22 cellular contexts compared by ENCODE assay signal in the genomic region with DNA sequence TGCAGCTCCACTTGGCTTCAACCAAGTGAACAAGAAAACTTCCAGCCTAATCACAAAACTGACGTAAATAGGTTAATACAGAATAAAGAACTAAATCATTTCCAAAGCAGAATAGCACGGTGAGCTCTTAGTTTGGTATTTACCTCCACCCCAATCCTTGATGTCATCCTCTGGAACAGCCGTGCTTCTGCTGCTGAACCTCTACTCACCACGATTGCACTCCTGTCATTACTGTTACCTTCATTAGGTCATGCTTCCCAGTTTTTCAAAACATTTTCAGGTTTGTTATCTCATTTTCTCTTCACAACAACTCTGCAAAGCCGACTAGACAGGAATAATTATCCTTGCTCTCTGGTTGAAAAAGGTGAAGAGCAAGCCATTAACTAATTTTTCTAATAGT. TPM values are rescaled to one million over a fixed set of nuclear protein-coding genes. Genes with fewer than 3 reads are reported as not detected.
DNase-seq lines count a peak whose midpoint lies in the region; ATAC-seq, FAIRE-seq and TF ChIP-seq lines count a peak whose summit lies in the region.
"Had no signal": no experiment of that assay in that cellular context is flagged by ENCODE, and none has a peak within 500 bp of the region (broad histone marks: within the 10 kb centered on the region; RNA-seq: fewer than 3 reads in every experiment).

No MANE protein-coding gene starts in this region.

- H2AFZ ChIP-seq in K562 (ENCODE audit: low read depth, low read length) = no peak overlapping the region

- H3K4me1 ChIP-seq in HEK293 (ENCODE audit: control insufficient read depth, insufficient read depth, low read length) = peaks cover 7% of the 10 kb centered on the region
- no peaks in the 10 kb centered on the region for H3K4me1 ChIP-seq in K562 (replicated peaks in 1 of 2; ENCODE audit: control insufficient read depth in 2 of 2, insufficient read depth in 2 of 2, low read length in 2 of 2)
- H3K4me1 ChIP-seq: A549, Caco-2 had no signal

- H3K9ac ChIP-seq in K562 (ENCODE audit: insufficient read depth in 1 of 2, low read depth in 2 of 2, low read length in 2 of 2) = no peak overlapping the region
- H3K9ac ChIP-seq: BLaER1 treated with 17β-estradiol and CSF1 and Interleukin-3, amounts not matched to agents 10 nM and 100 nM had no signal

- H3K9me3 ChIP-seq in HEK293 (ENCODE audit: control insufficient read depth, insufficient read depth, low read depth, low read length) (no peaks in the 10 kb centered on the region), K562 (replicated peaks; ENCODE audit: control insufficient read depth, insufficient read depth, low read depth, low read length) (no peaks in the 10 kb centered on the region)
- H3K9me3 ChIP-seq: A549; BLaER1 treated with 17β-estradiol and CSF1 and Interleukin-3, amounts not matched to agents 10 nM and 100 nM; Caco-2 had no signal

- no peaks in the 10 kb centered on the region for H3K9me1 ChIP-seq in K562 (ENCODE audit: control insufficient read depth, insufficient read depth, low read length)

- ATAC-seq in K562 = no peak
- peak; percentile 66 for ATAC-seq in omental fat pad (ENCODE audit: low FRiP score)
- ATAC-seq: A549; CD8-positive, alpha-beta T cell had no signal

- no peak for FAIRE-seq in K562 (lab: Jason Lieb, UNC)
- FAIRE-seq: A549, G401.6, GM12891, GM19239 had no signal

- H3K4me2 ChIP-seq in K562 (ENCODE audit: insufficient read depth, low read length) = no peak overlapping the region
- H3K4me2 ChIP-seq: A549 had no signal

- in situ Hi-C loops in K562 (cut with MboI) = no loop called here

- no peak for TF ChIP-seq EP300 in K562 (IDR thresholded peaks at IDR 0.05; ENCODE audit: low read length)

- no TSS peak for BruUV-seq in K562 (replicated peaks; lab: Mats Ljungman, UMichigan)

- H3K79me2 ChIP-seq in K562 (ENCODE audit: control insufficient read depth, insufficient read depth, low read length) = no peaks in the 10 kb centered on the region

- peaks cover 22 to 24% of the 10 kb centered on the region in 2 experiments for H3K27me3 ChIP-seq in K562 (ENCODE audit: control insufficient read depth in 2 of 2, insufficient read depth in 2 of 2, low read length in 2 of 2)

- no peak for TF ChIP-seq POLR2A in K562 (conservative IDR thresholded peaks at IDR 0.05)
- no peak for TF ChIP-seq POLR2A in lower leg skin (IDR thresholded peaks at IDR 0.05)

- H3K4me3 ChIP-seq in HEK293 (ENCODE audit: low read depth, low read length) (no peak overlapping the region), K562 (no peak overlapping the region), lower leg skin (ENCODE audit: low read depth, poor library complexity, severe bottlenecking) (no peak overlapping the region)
- H3K4me3 ChIP-seq: A549; BLaER1 treated with 17β-estradiol and CSF1 and Interleukin-3, amounts not matched to agents 10 nM and 100 nM had no signal

- H4K20me1 ChIP-seq in K562 (replicated peaks; ENCODE audit: control insufficient read depth, insufficient read depth, low read length) = no peaks in the 10 kb centered on the region
- H4K20me1 ChIP-seq: BLaER1 treated with 17β-estradiol and CSF1 and Interleukin-3, amounts not matched to agents 10 nM and 100 nM had no signal

- DNase-seq in K562 (ENCODE audit: extremely low read depth in 1 of 4, low spot score in 3 of 4) (no peak), omental fat pad (ENCODE audit: low spot score) (no peak), NCI-H748 treated with DMSO at 0.1 percent for 48 hours (lab: John Stamatoyannopoulos, UW) (no peak), lower leg skin (ENCODE audit: low spot score in 2 of 2) (no peak), DMS53 (lab: John Stamatoyannopoulos, UW) (no peak)
- DNase-seq: AML-193; Caco-2; Calu3; CD4-positive, alpha-beta T cell; CD8-positive, alpha-beta T cell; DMS 273 treated with DMSO at 0.1 percent for 48 hours; DMS153; DMS79 treated with DMSO at 0.1 percent for 48 hours; GF-D8 had no signal

- TF ChIP-seq CTCF in HEK293 (tag by site-specific recombination; IDR thresholded peaks at IDR 0.05) (no peak), K562 (IDR thresholded peaks at IDR 0.05 in 2 of 3, conservative IDR thresholded peaks at IDR 0.05 in 1 of 3; ENCODE audit: insufficient read depth in 2 of 3, low read depth in 1 of 3, low read length in 3 of 3) (no peak), omental fat pad (IDR thresholded peaks at IDR 0.05) (no peak), lower leg skin (IDR thresholded peaks at IDR 0.05) (no peak)

- TF ChIP-seq RAD21 in K562 (CRISPR knock-in tag; conservative IDR thresholded peaks at IDR 0.05 in 1 of 2, IDR thresholded peaks at IDR 0.05 in 1 of 2) = no peak

- H3K27ac ChIP-seq in HEK293 (ENCODE audit: extremely low read depth, low read depth, low read length) (no peak overlapping the region), K562 (ENCODE audit: extremely low read depth, low read depth, low read length) (no peak overlapping the region)
- H3K27ac ChIP-seq: 22Rv1; A549; BLaER1 treated with 17β-estradiol and CSF1 and Interleukin-3, amounts not matched to agents 10 nM and 100 nM; C4-2B had no signal

- CTCF ChIA-PET in HEK293 (lab: Yijun Ruan, JAX) (interaction anchor here (0.8 kb wide), 1 partner anchor 13 kb away, joined by 3 read pairs; no protein-coding TSS in a partner anchor), K562 (lab: Yijun Ruan, JAX; ENCODE audit: low intra/inter-chr PET ratio) (no interaction called here)

- H3K36me3 ChIP-seq in HEK293 (ENCODE audit: control insufficient read depth in 2 of 2, insufficient read depth in 1 of 2, low read length in 2 of 2) = no peaks in the 10 kb centered on the region
- no peaks in the 10 kb centered on the region for H3K36me3 ChIP-seq in K562 (ENCODE audit: control insufficient read depth, insufficient read depth, low read length)
- H3K36me3 ChIP-seq: BLaER1 treated with 17β-estradiol and CSF1 and Interleukin-3, amounts not matched to agents 10 nM and 100 nM had no signal

- intact Hi-C loops in K562 (cut with micrococcal nuclease) = no loop called here
- intact Hi-C loops in lower leg skin (cut with DNase I; ENCODE audit: low total_unique reads) = no loop called here

- POLR2A ChIA-PET in HEK293 (lab: Yijun Ruan, JAX) (interaction anchor here (1.4 kb wide), 1 partner anchor 17 kb away, joined by 4 read pairs; no protein-coding TSS in a partner anchor), K562 (lab: Yijun Ruan, JAX) (interaction anchor here (1.2 kb wide), 1 partner anchor 12 kb away, joined by 3 read pairs; no protein-coding TSS in a partner anchor)

- WGBS in K562 (ENCODE audit: insufficient coverage, low coverage, missing lambda C conversion rate) = 3% methylated on average over 5 of the region's 5 CpGs
- 88 to 94% methylated on average over 5 of the region's 5 CpGs for WGBS in lower leg skin, 2 donors

TF ChIP-seq in HEK293, 187 proteins besides CTCF, POLR2A, EP300 and RAD21 (continues in another document):
- TF ChIP-seq GLIS2 (tag by site-specific recombination; IDR thresholded peaks at IDR 0.05) = no peak
- no peak for TF ChIP-seq ZNF311 (tag by site-specific recombination; IDR thresholded peaks at IDR 0.05; ENCODE audit: borderline replicate concordance)
- TF ChIP-seq, protein P1, sequence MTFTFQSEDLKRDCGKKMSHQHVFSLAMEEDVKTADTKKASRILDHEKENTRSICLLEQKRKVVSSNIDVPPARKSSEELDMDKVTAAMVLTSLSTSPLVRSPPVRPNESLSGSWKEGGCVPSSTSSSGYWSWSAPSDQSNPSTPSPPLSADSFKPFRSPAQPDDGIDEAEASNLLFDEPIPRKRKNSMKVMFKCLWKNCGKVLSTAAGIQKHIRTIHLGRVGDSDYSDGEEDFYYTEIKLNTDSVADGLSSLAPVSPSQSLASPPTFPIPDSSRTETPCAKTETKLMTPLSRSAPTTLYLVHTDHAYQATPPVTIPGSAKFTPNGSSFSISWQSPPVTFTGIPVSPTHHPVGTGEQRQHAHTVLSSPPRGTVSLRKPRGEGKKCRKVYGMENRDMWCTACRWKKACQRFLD (tag by site-specific recombination; IDR thresholded peaks at IDR 0.05) = no peak
- no peak for TF ChIP-seq PRDM1 (tag by site-specific recombination; IDR thresholded peaks at IDR 0.05)
- no peak for TF ChIP-seq ZNF121 (tag by site-specific recombination; IDR thresholded peaks at IDR 0.05)

TF ChIP-seq in K562, 482 proteins besides CTCF, POLR2A, EP300 and RAD21:
- TF ChIP-seq CREM (IDR thresholded peaks at IDR 0.05; ENCODE audit: low read depth) (0 out of 2 replicates have a peak, but pooled peaks have one; percentile 13), PHB (CRISPR knock-in tag; IDR thresholded peaks at IDR 0.05) (no peak), ZNF253 (CRISPR knock-in tag; conservative IDR thresholded peaks at IDR 0.05) (no peak), YBX1 (IDR thresholded peaks at IDR 0.05) (no peak)
TF ChIP-seq in K562: peak in this region for 1.

RNA-seq across cellular contexts. Expression of gene PLEKHG1, which starts 15.6 kb away (rescaled TPM):
- total RNA-seq in K562 (2011; cell fraction: chromatin; rRNA removed; ENCODE audit: low replicate concordance) = not detected in 2 replicates
- total RNA-seq in K562 (2011; cell fraction: nucleolus; rRNA removed) = not detected in 2 replicates
- not detected in 2 replicates for total RNA-seq in K562 (2011; cell fraction: nucleoplasm; rRNA removed)
- total RNA-seq in K562 (2014; rRNA removed) (not detected in 2 replicates), K562 (2014; rRNA removed; fragmentation: Illumina TruSeq; extraction: Trizol) (not detected in 2 replicates), K562 (2015; rRNA removed; fragmentation: Illumina TruSeq; extraction: Trizol) (not detected in 2 replicates), K562 (2021) (0.16 TPM in 1 of 2 replicates, not detected in the other), omental fat pad (10 to 100 TPM; 21.6 to 99.8 (median 49.1) TPM), lower leg skin (10 to 100 TPM; 29.7 to 59.9 (median 42.3) TPM)
- polyA plus RNA-seq in K562 (2011; rRNA removed) (not detected in 2 replicates), K562 (2014; fragmentation: Illumina TruSeq; extraction: Trizol) (not detected in 2 replicates), K562 (2014; fragmentation: Nextera tagmentation; extraction: Ambion mirVana) (under 1 TPM in 1 of 2 experiments, not detected in 1; 0.03 TPM), K562 (2014; rRNA removed) (0.03 TPM in 1 of 2 replicates, not detected in the other)
- not detected in 2 replicates for polyA plus RNA-seq in K562 (2011; cell fraction: cytosol; rRNA removed)
- polyA plus RNA-seq in K562 (2011; cell fraction: nucleus; rRNA removed) = not detected in 2 replicates
- polyA plus RNA-seq in K562 (2012) = 0.06 TPM in 1 of 2 replicates, not detected in the other
- not detected in 2 replicates for polyA minus RNA-seq in K562 (2011; rRNA and poly(A)+ RNA removed)
- not detected in 2 replicates for polyA minus RNA-seq in K562 (2011; cell fraction: cytosol; rRNA and poly(A)+ RNA removed)
- polyA minus RNA-seq in K562 (2011; cell fraction: nucleus; rRNA and poly(A)+ RNA removed) = not detected in 2 replicates

Comparison
In these comparisons a context has a peak if more than half of its experiments do, and no peak if none do; other contexts are left out.
1. RNA of gene PLEKHG1, which starts 15.6 kb away (total RNA-seq): 21.6 to 99.8 TPM in omental fat pad and 29.7 to 59.9 TPM in lower leg skin; 0.16 TPM in K562; every median in the first group is over 10 times any median in the second.
2. Of the 44 proteins assayed by ChIP-seq in both K562 and HEK293: peak only in K562: none; only in HEK293: ATF2 and MYNN; in both: none; in neither: 42.